Comparison of ENCODE assay signal across 15 cellular contexts in the genomic region with DNA sequence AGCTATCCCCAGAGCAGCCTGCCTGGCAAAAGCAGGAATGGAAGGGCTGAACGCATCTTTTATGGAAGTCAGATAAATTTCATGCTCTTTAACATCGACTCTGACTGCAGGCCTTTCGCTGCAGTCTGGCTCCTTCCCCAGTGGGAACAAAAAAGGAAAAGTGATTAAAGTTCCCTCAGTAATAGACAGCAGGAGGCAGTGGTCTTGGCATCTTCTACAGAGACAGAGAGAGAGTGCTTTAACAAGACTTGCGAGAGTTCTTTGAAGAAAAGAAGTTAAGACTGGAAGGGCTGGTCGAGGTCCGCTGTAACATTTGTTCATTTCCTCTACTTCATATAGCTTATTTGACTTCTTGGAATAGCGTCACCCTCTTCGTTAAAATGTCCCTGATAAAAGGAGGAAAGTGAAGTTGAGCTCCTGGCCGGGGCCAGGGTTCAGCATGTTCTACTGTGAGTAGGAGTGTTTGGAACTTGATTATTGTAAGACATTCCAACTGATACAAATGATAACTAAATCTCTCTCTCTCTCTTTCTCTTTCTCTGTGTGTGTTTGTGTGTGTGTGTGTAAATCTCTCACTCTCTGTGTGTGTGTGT.
DNase-seq lines count a peak whose midpoint lies in the region; ATAC-seq and TF ChIP-seq lines count a peak whose summit lies in the region.
"Had no signal": no experiment of that assay in that cellular context is flagged by ENCODE, and none has a peak within 500 bp of the region (broad histone marks: within the 10 kb centered on the region; RNA-seq: fewer than 3 reads in every experiment).

No MANE protein-coding gene starts in this region.

- H4K20me1 ChIP-seq in osteoblast (ENCODE audit: insufficient read depth, low read length) = no peaks in the 10 kb centered on the region

- H3K9me3 ChIP-seq in A673 (ENCODE audit: low read depth, low read length, poor library complexity, severe bottlenecking) (no peaks in the 10 kb centered on the region), osteoblast (ENCODE audit: low read depth, low read length) (no peaks in the 10 kb centered on the region)
- H3K9me3 ChIP-seq: A549, body of pancreas had no signal

- no peaks in the 10 kb centered on the region for H3K36me3 ChIP-seq in A673 (ENCODE audit: insufficient read depth, low read length, poor library complexity, severe bottlenecking)
- no peaks in the 10 kb centered on the region for H3K36me3 ChIP-seq in osteoblast (ENCODE audit: insufficient read depth, low read length)

- peak overlapping the region; percentile 74 for H2AFZ ChIP-seq in osteoblast (ENCODE audit: low read length)

- peaks cover 39% of the 10 kb centered on the region for H3K79me2 ChIP-seq in osteoblast (ENCODE audit: insufficient read depth, low read length)

- H3K4me2 ChIP-seq in osteoblast (ENCODE audit: insufficient read depth, low read length) = peak overlapping the region; percentile 76
- H3K4me2 ChIP-seq: A549 had no signal

- peaks cover 53% of the 10 kb centered on the region for H3K4me1 ChIP-seq in A673 (ENCODE audit: insufficient read depth, low read length, poor library complexity, severe bottlenecking)
- peaks cover 29% of the 10 kb centered on the region for H3K4me1 ChIP-seq in osteoblast (ENCODE audit: insufficient read depth, low read length)
- H3K4me1 ChIP-seq: A549, body of pancreas had no signal

- TF ChIP-seq CTCF in A673 (conservative IDR thresholded peaks at IDR 0.05; ENCODE audit: low read depth, low read length) (peak; percentile 49), osteoblast (IDR thresholded peaks at IDR 0.05; ENCODE audit: extremely low read depth, low read depth, low read length) (peak; percentile 12)

- CTCF ChIA-PET in A673 (lab: Charles Lee) = interaction anchor here (0.6 to 0.7 kb wide), 2 partner anchors 15 to 113 kb away, joined by 4 to 6 read pairs; no protein-coding TSS in a partner anchor

- POLR2A ChIA-PET in A673 (lab: Charles Lee; ENCODE audit: low non-redundant PET) = interaction anchor here (0.6 kb wide), 1 partner anchor 1290 kb away, joined by 5 read pairs; no protein-coding TSS in a partner anchor

- TSS peak; percentile 40 for BruUV-seq in A673 (replicated peaks; lab: Mats Ljungman, UMichigan)

- H3K4me3 ChIP-seq in A673 (ENCODE audit: low read depth, low read length, poor library complexity, severe bottlenecking) (peak overlapping the region; percentile 16), osteoblast (ENCODE audit: insufficient read depth, low read length) (peak overlapping the region; percentile 47)
- H3K4me3 ChIP-seq: A549, body of pancreas had no signal

- DNase-seq in A673 (ENCODE audit: low spot score) = peak; percentile 78
- peak; percentile 51 for DNase-seq in astrocyte of the hippocampus (ENCODE audit: low read depth, low spot score)
- DNase-seq in Right ventricle myocardium superior = no peak
- DNase-seq in osteoblast (ENCODE audit: insufficient read length, low spot score, missing footprints) = no peak
- no peak for DNase-seq in NCI-H2029 treated with DMSO at 0.1 percent for 48 hours (lab: John Stamatoyannopoulos, UW)
- DNase-seq in SKM-1 treated with dmso at 0.1 percent for 144 hours (lab: John Stamatoyannopoulos, UW; ENCODE audit: unreplicated experiment) = no peak
- no peak for DNase-seq in left lobe of liver (ENCODE audit: low spot score)
- DNase-seq: activated CD4-positive, alpha-beta T cell treated with anti-CD3 and anti-CD28 coated beads, Interleukin-2, amount 50 U/mL, for 4 hours; body of pancreas; KBM-7; naive B cell; NCI-H524; T-helper 9 cell had no signal

- H3K27me3 ChIP-seq in A673 (replicated peaks; ENCODE audit: insufficient read depth, low read depth, low read length, poor library complexity) (no peaks in the 10 kb centered on the region), osteoblast (ENCODE audit: insufficient read depth, low read length) (no peaks in the 10 kb centered on the region)
- H3K27me3 ChIP-seq: body of pancreas had no signal

- H3K27ac ChIP-seq in A673 (ENCODE audit: low read depth, low read length, poor library complexity, severe bottlenecking) (peak overlapping the region; percentile 49), osteoblast (ENCODE audit: low read depth, low read length) (peak overlapping the region; percentile 9)
- H3K27ac ChIP-seq: A549, body of pancreas had no signal

- intact Hi-C loops in A673 (cut with micrococcal nuclease; ENCODE audit: unreplicated experiment) = no loop called here
- intact Hi-C loops in Right ventricle myocardium superior (cut with DNase I) = no loop called here

- ATAC-seq in Right ventricle myocardium superior (ENCODE audit: poor library complexity) = peak; percentile 66
- no peak for ATAC-seq in GM18502 (IDR thresholded peaks at IDR 0.05; ENCODE audit: poor library complexity, unreplicated experiment)
- ATAC-seq in left lobe of liver = no peak
- ATAC-seq: A549, body of pancreas had no signal

Comparison
In these comparisons a context has a peak if more than half of its experiments do, and no peak if none do; other contexts are left out.
1. DNase-seq: peak in A673 (single experiment) and astrocyte of the hippocampus (single experiment); none in Right ventricle myocardium superior (single experiment), osteoblast (single experiment), NCI-H2029 treated with DMSO at 0.1 percent for 48 hours (single experiment), SKM-1 treated with dmso at 0.1 percent for 144 hours (single experiment) and left lobe of liver (single experiment).